Comparison of ENCODE assay signal across 9 cellular contexts in the genomic region with DNA sequence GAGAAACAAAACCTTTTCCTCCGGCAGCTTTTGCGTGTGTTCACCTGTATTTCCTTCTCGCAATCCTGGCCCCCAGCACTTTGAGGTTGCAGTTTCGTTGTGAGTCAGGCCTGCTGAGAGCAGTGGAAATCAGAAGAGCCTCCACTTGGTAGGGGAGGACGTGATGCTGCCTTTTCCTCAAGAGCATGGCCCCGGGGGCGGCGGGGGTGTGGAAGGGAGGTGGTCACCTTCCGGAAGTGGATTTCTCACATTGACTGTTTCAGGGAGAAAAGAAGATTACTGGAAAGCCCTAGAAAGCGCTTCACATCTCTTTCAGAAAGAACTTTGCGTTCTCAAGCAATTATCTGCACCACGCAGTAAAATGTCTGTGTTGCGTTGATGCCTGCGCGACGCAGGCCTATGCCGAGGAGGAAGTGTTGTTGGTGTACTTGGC. TPM values are rescaled to one million over a fixed set of nuclear protein-coding genes. Genes with fewer than 3 reads are reported as not detected.
DNase-seq lines count a peak whose midpoint lies in the region; ATAC-seq and TF ChIP-seq lines count a peak whose summit lies in the region.
"Had no signal": no experiment of that assay in that cellular context is flagged by ENCODE, and none has a peak within 500 bp of the region (broad histone marks: within the 10 kb centered on the region; RNA-seq: fewer than 3 reads in every experiment).

No MANE protein-coding gene starts in this region.

- no peak overlapping the region for H3K4me3 ChIP-seq in right cardiac atrium (ENCODE audit: low read length)

- POLR2A ChIA-PET in naive thymus-derived CD8-positive, alpha-beta T cell (lab: Charles Lee): interaction anchor here (0.6 to 0.8 kb wide), 3 partner anchors 15 to 315 kb away, joined by 3 read pairs; no protein-coding TSS in a partner anchor

- TF ChIP-seq POLR2A in GM18505 (IDR thresholded peaks at IDR 0.05; ENCODE audit: borderline replicate concordance, extremely low read depth, insufficient read depth, insufficient read length): peak; percentile 3

- ATAC-seq in GM18505 (IDR thresholded peaks at IDR 0.05; ENCODE audit: unreplicated experiment) (peak; percentile 69), HG02885 (IDR thresholded peaks at IDR 0.05; ENCODE audit: poor library complexity, unreplicated experiment) (peak; percentile 69), GM18520 (IDR thresholded peaks at IDR 0.05; ENCODE audit: unreplicated experiment) (no peak), right cardiac atrium (no peak)
- peak; percentile 39 to 68 for ATAC-seq in naive thymus-derived CD8-positive, alpha-beta T cell

- H3K4me3 Mint-ChIP-seq in activated CD4-positive, alpha-beta T cell treated with anti-CD3 and anti-CD28 coated beads, Interleukin-2, amount 10 ng/mL, durations not matched to agents 24 days and 14 days: peak overlapping the region; percentile 52
- H3K4me3 Mint-ChIP-seq in naive thymus-derived CD8-positive, alpha-beta T cell: peak overlapping the region in 9 of 10 donors; percentile 26 to 72 (median 48)

- H3K36me3 Mint-ChIP-seq in activated CD4-positive, alpha-beta T cell treated with anti-CD3 and anti-CD28 coated beads, Interleukin-2, amount 10 ng/mL, durations not matched to agents 24 days and 14 days (ENCODE audit: low read depth): no peaks in the 10 kb centered on the region
- H3K36me3 Mint-ChIP-seq in naive thymus-derived CD8-positive, alpha-beta T cell: no peaks in the 10 kb centered on the region

- H3K9me3 Mint-ChIP-seq in activated CD4-positive, alpha-beta T cell treated with anti-CD3 and anti-CD28 coated beads, Interleukin-2, amount 10 ng/mL, durations not matched to agents 24 days and 14 days: peaks cover 4% of the 10 kb centered on the region
- H3K9me3 Mint-ChIP-seq in naive thymus-derived CD8-positive, alpha-beta T cell: no peaks in the 10 kb centered on the region

- WGBS in right cardiac atrium: 91% methylated on average over 17 of the region's 17 CpGs

- H3K9me3 ChIP-seq in right cardiac atrium (ENCODE audit: control insufficient read depth, low read length): no peaks in the 10 kb centered on the region
- H3K9me3 ChIP-seq: neutrophil had no signal

- H3K27me3 ChIP-seq in right cardiac atrium (ENCODE audit: control insufficient read depth, insufficient read depth): no peaks in the 10 kb centered on the region
- H3K27me3 ChIP-seq: neutrophil had no signal

- H3K4me1 ChIP-seq in right cardiac atrium (ENCODE audit: control insufficient read depth, insufficient read depth, low read length): no peaks in the 10 kb centered on the region

- no peak overlapping the region for H3K27ac ChIP-seq in right cardiac atrium (ENCODE audit: low read length)
- H3K27ac ChIP-seq: neutrophil had no signal

- DNase-seq in activated CD4-positive, alpha-beta T cell treated with anti-CD3 and anti-CD28 coated beads, Interleukin-2, amount 10 ng/mL, durations not matched to agents 24 days and 14 days: peak; percentile 96
- DNase-seq in naive thymus-derived CD8-positive, alpha-beta T cell: peak in 5 of 10 donors; percentile 27 to 50 (median 35)
- DNase-seq in ecto neural progenitor cell (ENCODE audit: low spot score) (no peak), right cardiac atrium (no peak), HUDEP-2 (lab: John Stamatoyannopoulos, UW; ENCODE audit: unreplicated experiment in 76 of 76) (no peak)

- intact Hi-C loops in activated CD4-positive, alpha-beta T cell treated with anti-CD3 and anti-CD28 coated beads, Interleukin-2, amount 10 ng/mL, durations not matched to agents 24 days and 14 days (cut with micrococcal nuclease): loop anchor here (1.0 kb wide), 3 partner anchors 15 to 45 kb away; no protein-coding TSS in a partner anchor
- intact Hi-C loops in right cardiac atrium (cut with DNase I): no loop called here

- peaks cover 26% of the 10 kb centered on the region for H3K27me3 Mint-ChIP-seq in activated CD4-positive, alpha-beta T cell treated with anti-CD3 and anti-CD28 coated beads, Interleukin-2, amount 10 ng/mL, durations not matched to agents 24 days and 14 days
- no peaks in the 10 kb centered on the region for H3K27me3 Mint-ChIP-seq in naive thymus-derived CD8-positive, alpha-beta T cell

- H3K27ac Mint-ChIP-seq in activated CD4-positive, alpha-beta T cell treated with anti-CD3 and anti-CD28 coated beads, Interleukin-2, amount 10 ng/mL, durations not matched to agents 24 days and 14 days: peak overlapping the region; percentile 73
- H3K27ac Mint-ChIP-seq in naive thymus-derived CD8-positive, alpha-beta T cell: peak overlapping the region in 9 of 10 donors; percentile 51 to 91 (median 84)

- peaks cover 57% of the 10 kb centered on the region for H3K4me1 Mint-ChIP-seq in activated CD4-positive, alpha-beta T cell treated with anti-CD3 and anti-CD28 coated beads, Interleukin-2, amount 10 ng/mL, durations not matched to agents 24 days and 14 days
- H3K4me1 Mint-ChIP-seq in naive thymus-derived CD8-positive, alpha-beta T cell: peaks cover 37 to 69% (median 64%) of the 10 kb centered on the region in 4 donors

RNA-seq across cellular contexts. Expression of gene IL10, which starts 12.2 kb away (rescaled TPM):
- 3.4 TPM in 2 replicates for total RNA-seq in activated CD4-positive, alpha-beta T cell treated with anti-CD3 and anti-CD28 coated beads, Interleukin-2, amount 10 ng/mL, durations not matched to agents 24 days and 14 days
- total RNA-seq in naive thymus-derived CD8-positive, alpha-beta T cell: not detected
- polyA plus RNA-seq in naive thymus-derived CD8-positive, alpha-beta T cell: not detected
- 1 to 10 TPM in 3 of 4 donors, under 1 TPM in 1; 0.59 to 5.9 (median 1.3) TPM for total RNA-seq in right cardiac atrium
- polyA plus RNA-seq in right cardiac atrium: 0.75 TPM

RNA-seq across cellular contexts. Expression of gene IL19, which starts 13.9 kb away (rescaled TPM):
- total RNA-seq in activated CD4-positive, alpha-beta T cell treated with anti-CD3 and anti-CD28 coated beads, Interleukin-2, amount 10 ng/mL, durations not matched to agents 24 days and 14 days: not detected in 2 replicates
- total RNA-seq in naive thymus-derived CD8-positive, alpha-beta T cell: not detected
- not detected for polyA plus RNA-seq in naive thymus-derived CD8-positive, alpha-beta T cell
- not detected for total RNA-seq in right cardiac atrium
- not detected for polyA plus RNA-seq in right cardiac atrium

Comparison
In these comparisons a context has a peak if more than half of its experiments do, and no peak if none do; other contexts are left out.
1. ATAC-seq: peak in GM18505 (single experiment), HG02885 (single experiment) and naive thymus-derived CD8-positive, alpha-beta T cell (2 of 2); none in GM18520 (single experiment) and right cardiac atrium (0 of 2).